23 cellular contexts compared by ENCODE assay signal in genomic region chr14:62847168-62847567, GRCh38.
"Had no signal": no experiment of that assay in that cellular context is flagged by ENCODE, and none has a peak within 500 bp of the region (broad histone marks: within the 10 kb centered on the region; RNA-seq: fewer than 3 reads in every experiment).

No MANE protein-coding gene starts in this region.

- H3K27ac ChIP-seq: esophagus muscularis mucosa, heart right ventricle, left lung, neural progenitor cell, prostate gland, right atrium auricular region, sigmoid colon, stomach, thyroid gland, vagina had no signal

- ATAC-seq: heart right ventricle; left cardiac atrium; left lung; naive thymus-derived CD4-positive, alpha-beta T cell; stimulated activated effector memory CD8-positive, alpha-beta T cell treated with anti-CD3 and anti-CD28 coated beads, Interleukin-12 subunit alpha, Interleukin-12 subunit beta, amount 100 ng/mL, for 72 hours had no signal

- H3K4me1 ChIP-seq: esophagus muscularis mucosa, heart right ventricle, left lung, neural progenitor cell, prostate gland, right atrium auricular region, sigmoid colon, stomach, thyroid gland, vagina had no signal

- H3K4me2 ChIP-seq: neural progenitor cell had no signal

- H3K36me3 ChIP-seq: esophagus muscularis mucosa, heart right ventricle, left lung, neural progenitor cell, prostate gland, right atrium auricular region, sigmoid colon, stomach, thyroid gland, vagina had no signal

- H3K9ac ChIP-seq: neural progenitor cell had no signal

- H3K4me3 ChIP-seq: esophagus muscularis mucosa, heart right ventricle, left lung, neural progenitor cell, prostate gland, right atrium auricular region, sigmoid colon, stomach, thyroid gland, vagina had no signal

- DNase-seq: dermis blood vessel endothelial cell; effector memory CD4-positive, alpha-beta T cell; foreskin melanocyte; glutamatergic neuron; heart right ventricle; hippocampal formation; left cardiac atrium; left lung; mesenchymal stem cell; naive thymus-derived CD4-positive, alpha-beta T cell; sigmoid colon; stimulated activated CD4-positive, alpha-beta T cell treated with anti-CD3 and anti-CD28 coated beads, Interleukin-2, amount 100 ng/mL, for 24 hours; stimulated activated CD4-positive, alpha-beta T cell treated with anti-CD3 and anti-CD28 coated beads, Interleukin-4, amount 100 ng/mL, for 24 hours; stimulated activated naive CD4-positive, alpha-beta T cell treated with Interleukin-2 at 50 U/mL for 16 hours; stomach; thyroid gland; trophoblast cell had no signal

- H3K27me3 ChIP-seq: esophagus muscularis mucosa, left lung, neural progenitor cell, right atrium auricular region, sigmoid colon, stomach, thyroid gland, vagina had no signal

- H3K9me3 ChIP-seq: esophagus muscularis mucosa, heart right ventricle, left lung, prostate gland, right atrium auricular region, sigmoid colon, stomach, thyroid gland, vagina had no signal

- H2AFZ ChIP-seq: neural progenitor cell had no signal
